ENCODE assay signal across 9 cellular contexts in genomic region chr5:72178910-72179815, GRCh38.
DNase-seq lines count a peak whose midpoint lies in the region; ATAC-seq and TF ChIP-seq lines count a peak whose summit lies in the region.
"Had no signal": no experiment of that assay in that cellular context is flagged by ENCODE, and none has a peak within 500 bp of the region (broad histone marks: within the 10 kb centered on the region; RNA-seq: fewer than 3 reads in every experiment).

No MANE protein-coding gene starts in this region.

- no peak overlapping the region for H4K5ac ChIP-seq in mesendoderm (ENCODE audit: low read length)

- H3K4ac ChIP-seq in mesendoderm (ENCODE audit: low read depth, low read length), result no peak overlapping the region

- H4K8ac ChIP-seq in mesendoderm (ENCODE audit: low read depth, low read length), result no peak overlapping the region

- H3K4me2 ChIP-seq in mesendoderm (ENCODE audit: low read length), result no peak overlapping the region

- intact Hi-C loops in upper lobe of right lung (cut with DNase I), result no loop called here

- peaks cover 4% of the 10 kb centered on the region for H3K36me3 ChIP-seq in mesendoderm (ENCODE audit: control insufficient read depth, insufficient read depth, low read length)
- H3K36me3 ChIP-seq in upper lobe of right lung, result no peaks in the 10 kb centered on the region
- H3K36me3 ChIP-seq: Peyer's patch had no signal

- ATAC-seq in upper lobe of right lung (peak; percentile 46), HG02938 (IDR thresholded peaks at IDR 0.05; ENCODE audit: unreplicated experiment) (no peak)

- H2BK5ac ChIP-seq in mesendoderm (ENCODE audit: low read length), result no peak overlapping the region

- H2BK15ac ChIP-seq in mesendoderm (replicated peaks; ENCODE audit: low read depth), result no peak overlapping the region

- H2AK5ac ChIP-seq in mesendoderm (ENCODE audit: low read length), result no peak overlapping the region

- no peak overlapping the region for H3K4me3 ChIP-seq in mesendoderm (ENCODE audit: low read length)
- H3K4me3 ChIP-seq in upper lobe of right lung, result no peak overlapping the region
- H3K4me3 ChIP-seq: Peyer's patch had no signal

- H3K27ac ChIP-seq in mesendoderm (ENCODE audit: low read depth, low read length) (peak overlapping the region; percentile 27), upper lobe of right lung (no peak overlapping the region)

- H3K4me1 ChIP-seq in mesendoderm (ENCODE audit: control insufficient read depth, low read depth, low read length), result no peaks in the 10 kb centered on the region
- H3K4me1 ChIP-seq in upper lobe of right lung, result no peaks in the 10 kb centered on the region
- H3K4me1 ChIP-seq: Peyer's patch had no signal

- peaks cover 19% of the 10 kb centered on the region for H3K79me1 ChIP-seq in mesendoderm (ENCODE audit: low read length)

- H3K79me2 ChIP-seq in mesendoderm (ENCODE audit: control insufficient read depth, insufficient read depth, low read length), result peaks cover 3% of the 10 kb centered on the region

- no peak overlapping the region for H3K56ac ChIP-seq in mesendoderm (ENCODE audit: low read length)

- H3K27me3 ChIP-seq in mesendoderm (ENCODE audit: insufficient read depth, low read length, poor library complexity) (no peaks in the 10 kb centered on the region), upper lobe of right lung (no peaks in the 10 kb centered on the region)
- H3K27me3 ChIP-seq: Peyer's patch had no signal

- DNase-seq in NCI-H226, result peak; percentile 89
- DNase-seq in dermis blood vessel endothelial cell, result peak; percentile 56
- peak; percentile 14 for DNase-seq in mesendoderm
- DNase-seq in upper lobe of right lung, result no peak
- no peak for DNase-seq in GM19240 (ENCODE audit: insufficient read length, low spot score)
- DNase-seq in NCI-H2107 treated with DMSO at 0.1 percent for 48 hours (lab: John Stamatoyannopoulos, UW; ENCODE audit: unreplicated experiment), result no peak
- DNase-seq in HuH-7.5 (ENCODE audit: low spot score), result no peak

- TF ChIP-seq CTCF in upper lobe of right lung (IDR thresholded peaks at IDR 0.05), result no peak

- H2BK120ac ChIP-seq in mesendoderm (ENCODE audit: low read depth, low read length), result no peak overlapping the region

- H3K9me3 ChIP-seq in upper lobe of right lung, result no peaks in the 10 kb centered on the region
- H3K9me3 ChIP-seq: Peyer's patch had no signal

- no peak overlapping the region for H3K18ac ChIP-seq in mesendoderm (ENCODE audit: low read length)

- H3K23ac ChIP-seq in mesendoderm (ENCODE audit: low read length), result no peak overlapping the region

- WGBS in mesendoderm (ENCODE audit: extremely low coverage, insufficient coverage, low lambda C conversion rate), result no CpG with 5 or more reads among the region's 29 CpGs

- H3K9ac ChIP-seq in mesendoderm (ENCODE audit: low read length), result no peak overlapping the region

Comparison
In these comparisons a context has a peak if more than half of its experiments do, and no peak if none do; other contexts are left out.
1. DNase-seq: peak in NCI-H226 (single experiment), dermis blood vessel endothelial cell (single experiment) and mesendoderm (single experiment); none in upper lobe of right lung (single experiment), GM19240 (single experiment), NCI-H2107 treated with DMSO at 0.1 percent for 48 hours (single experiment) and HuH-7.5 (single experiment).